17 cellular contexts compared by ENCODE assay signal in the genomic region with DNA sequence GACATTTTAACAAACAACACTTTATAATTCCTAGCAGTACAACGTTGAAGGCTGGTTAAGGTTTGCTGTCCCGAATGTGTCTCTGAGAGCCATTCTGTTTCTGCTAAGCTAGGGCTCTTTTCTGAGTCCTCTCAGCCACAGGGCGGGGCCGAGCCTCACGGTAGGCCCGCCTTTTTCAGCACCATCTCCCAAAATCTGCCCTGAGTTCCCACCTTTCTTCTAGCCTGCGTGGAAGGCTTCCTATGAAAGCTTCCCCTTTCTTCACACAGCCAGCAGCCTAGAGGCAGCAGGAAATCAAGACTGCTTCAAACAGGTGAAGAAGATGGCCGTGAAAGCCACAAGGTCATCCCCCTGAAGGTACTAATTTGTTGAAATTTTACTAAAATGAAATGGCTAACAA.
DNase-seq lines count a peak whose midpoint lies in the region; ATAC-seq, FAIRE-seq and TF ChIP-seq lines count a peak whose summit lies in the region.
"Had no signal": no experiment of that assay in that cellular context is flagged by ENCODE, and none has a peak within 500 bp of the region (broad histone marks: within the 10 kb centered on the region; RNA-seq: fewer than 3 reads in every experiment).

No MANE protein-coding gene starts in this region.

- CTCF ChIA-PET in mammary epithelial cell (lab: Charles Lee; ENCODE audit: low non-redundant PET) = no interaction called here

- H3K9ac ChIP-seq in mammary epithelial cell (ENCODE audit: insufficient read depth, low read length) = no peak overlapping the region

- H3K4me1 ChIP-seq in mammary epithelial cell (ENCODE audit: insufficient read depth, low read length) = peaks cover 9% of the 10 kb centered on the region
- no peaks in the 10 kb centered on the region for H3K4me1 ChIP-seq in breast epithelium
- H3K4me1 ChIP-seq in SJSA1 (replicated peaks) = peaks cover 25% of the 10 kb centered on the region
- peaks cover 10% of the 10 kb centered on the region for H3K4me1 ChIP-seq in hepatocyte (ENCODE audit: insufficient read depth)
- H3K4me1 ChIP-seq: esophagus muscularis mucosa, left lung had no signal

- in situ Hi-C loops in mammary epithelial cell (cut with MboI; ENCODE audit: low sequenced_read_pairs in 2 of 2) = no loop called here

- ATAC-seq in GM19395 (IDR thresholded peaks at IDR 0.05; ENCODE audit: unreplicated experiment) = no peak
- ATAC-seq: activated CD4-positive, alpha-beta T cell treated with anti-CD3 and anti-CD28 coated beads for 36 hours had no signal

- TF ChIP-seq POLR2A in breast epithelium (IDR thresholded peaks at IDR 0.05) = no peak

- no peaks in the 10 kb centered on the region for H3K36me3 ChIP-seq in mammary epithelial cell (ENCODE audit: insufficient read depth, low read length)
- no peaks in the 10 kb centered on the region for H3K36me3 ChIP-seq in breast epithelium
- H3K36me3 ChIP-seq in SJSA1 = no peaks in the 10 kb centered on the region
- H3K36me3 ChIP-seq in hepatocyte (replicated peaks; ENCODE audit: insufficient read depth, low read depth) = no peaks in the 10 kb centered on the region
- H3K36me3 ChIP-seq: esophagus muscularis mucosa, left lung, stomach had no signal

- intact Hi-C loops in mammary epithelial cell (cut with micrococcal nuclease) (no loop called here), breast epithelium (cut with DNase I; ENCODE audit: low total_unique reads) (no loop called here)

- H2AFZ ChIP-seq in mammary epithelial cell (ENCODE audit: low read depth, low read length) (peak overlapping the region; percentile 85), hepatocyte (peak overlapping the region; percentile 14)

- no peaks in the 10 kb centered on the region for H3K9me3 ChIP-seq in mammary epithelial cell (replicated peaks; ENCODE audit: insufficient read depth, low read length)
- H3K9me3 ChIP-seq in breast epithelium = no peaks in the 10 kb centered on the region
- no peaks in the 10 kb centered on the region for H3K9me3 ChIP-seq in SJSA1 (replicated peaks)
- H3K9me3 ChIP-seq in hepatocyte (ENCODE audit: low read depth) = no peaks in the 10 kb centered on the region
- H3K9me3 ChIP-seq: esophagus muscularis mucosa, left lung, stomach had no signal

- no peak for TF ChIP-seq CTCF in mammary epithelial cell (conservative IDR thresholded peaks at IDR 0.05 in 1 of 2, IDR thresholded peaks at IDR 0.05 in 1 of 2; ENCODE audit: extremely low read depth in 1 of 2, insufficient read depth in 1 of 2, low read depth in 1 of 2, low read length in 2 of 2)
- no peak for TF ChIP-seq CTCF in breast epithelium (IDR thresholded peaks at IDR 0.05)
- TF ChIP-seq CTCF in hepatocyte (IDR thresholded peaks at IDR 0.05; ENCODE audit: poor library complexity) = no peak

- H3K79me2 ChIP-seq in mammary epithelial cell (ENCODE audit: insufficient read depth, low read length) (no peaks in the 10 kb centered on the region), hepatocyte (no peaks in the 10 kb centered on the region)

- H3K27ac ChIP-seq in mammary epithelial cell (ENCODE audit: insufficient read depth, low read depth, low read length) = no peak overlapping the region
- no peak overlapping the region for H3K27ac ChIP-seq in breast epithelium
- peak overlapping the region; percentile 88 for H3K27ac ChIP-seq in SJSA1
- H3K27ac ChIP-seq in hepatocyte = peak overlapping the region; percentile 87
- H3K27ac ChIP-seq: coronary artery, esophagus muscularis mucosa, left lung, stomach had no signal

- no peaks in the 10 kb centered on the region for H3K9me2 ChIP-seq in hepatocyte (replicated peaks; ENCODE audit: insufficient read depth)

- H4K20me1 ChIP-seq in mammary epithelial cell (ENCODE audit: insufficient read depth, low read length) = no peaks in the 10 kb centered on the region
- H4K20me1 ChIP-seq in hepatocyte (ENCODE audit: insufficient read depth, poor library complexity, severe bottlenecking) = no peaks in the 10 kb centered on the region

- DNase-seq in mammary epithelial cell (no peak), breast epithelium (ENCODE audit: low spot score in 2 of 2) (no peak), SJSA1 (ENCODE audit: low read depth in 1 of 2, low spot score in 2 of 2) (no peak), hepatocyte (ENCODE audit: low spot score) (no peak), urothelium cell line (ENCODE audit: low spot score) (peak; percentile 16), DMS114 treated with DMSO at 0.1 percent for 48 hours (lab: John Stamatoyannopoulos, UW; ENCODE audit: unreplicated experiment) (no peak), SIG-M5 treated with dmso at 0.1 percent for 504 hours (lab: John Stamatoyannopoulos, UW; ENCODE audit: unreplicated experiment) (no peak)
- DNase-seq: activated CD4-positive, alpha-beta T cell treated with anti-CD3 and anti-CD28 coated beads for 36 hours; activated naive CD8-positive, alpha-beta T cell treated with anti-CD3 and anti-CD28 coated beads, Interleukin-2, amount 10 ng/mL, durations not matched to agents 7 days and 5 days; hippocampal formation; left lung; stomach; T-helper 1 cell had no signal

- WGBS in mammary epithelial cell (ENCODE audit: low coverage, missing lambda C conversion rate) = 87% methylated on average over 8 of the region's 8 CpGs
- 87% methylated on average over 8 of the region's 8 CpGs for WGBS in hepatocyte (ENCODE audit: low lambda C conversion rate, missing lambda C conversion rate)

- no peak for FAIRE-seq in urothelium cell line (lab: Jason Lieb, UNC)
- FAIRE-seq: A204.1 had no signal

- no TSS peak for BruUV-seq in mammary epithelial cell (replicated peaks; lab: Mats Ljungman, UMichigan)

- peak overlapping the region; percentile 54 for H3K4me2 ChIP-seq in mammary epithelial cell (ENCODE audit: insufficient read depth, low read depth, low read length)
- peak overlapping the region; percentile 69 for H3K4me2 ChIP-seq in hepatocyte

- dilution Hi-C loops in mammary epithelial cell (cut with HindIII; ENCODE audit: low sequenced_read_pairs) = no loop called here

- H3K4me3 ChIP-seq in mammary epithelial cell (replicated peaks in 1 of 3; ENCODE audit: insufficient read depth in 1 of 3, low read depth in 2 of 3, low read length in 3 of 3) (no peak overlapping the region), breast epithelium (peak overlapping the region in 1 of 3 donors; percentile 28), SJSA1 (peak overlapping the region; percentile 35), hepatocyte (no peak overlapping the region)
- H3K4me3 ChIP-seq: coronary artery, esophagus muscularis mucosa, left lung had no signal

- no peaks in the 10 kb centered on the region for H3K27me3 ChIP-seq in mammary epithelial cell (ENCODE audit: insufficient read depth, low read length)
- no peaks in the 10 kb centered on the region for H3K27me3 ChIP-seq in breast epithelium
- no peaks in the 10 kb centered on the region for H3K27me3 ChIP-seq in SJSA1 (replicated peaks)
- no peaks in the 10 kb centered on the region for H3K27me3 ChIP-seq in hepatocyte
- H3K27me3 ChIP-seq: esophagus muscularis mucosa, left lung, stomach had no signal

Comparison
In these comparisons a context has a peak if more than half of its experiments do, and no peak if none do; other contexts are left out.
1. H3K27ac ChIP-seq: peak in SJSA1 (single experiment) and hepatocyte (single experiment); none in mammary epithelial cell (single experiment) and breast epithelium (0 of 2).